Comparison of ENCODE assay signal across 2 cellular contexts in genomic region chr19:10923503-10924076, GRCh38.
TF ChIP-seq lines count a peak whose summit lies in the region.

No MANE protein-coding gene starts in this region.

TF ChIP-seq in HEK293, 187 proteins besides CTCF, POLR2A, EP300 and RAD21:
- TF ChIP-seq REST (tag by site-specific recombination; IDR thresholded peaks at IDR 0.05) (0 out of 2 replicates have a peak, but pooled peaks have one; percentile 33), KLF8 (tag by site-specific recombination; IDR thresholded peaks at IDR 0.05) (no peak)

TF ChIP-seq in K562, 482 proteins besides CTCF, POLR2A, EP300 and RAD21:
- TF ChIP-seq MYBL2 (IDR thresholded peaks at IDR 0.05; ENCODE audit: low read depth) (no peak), MYBL2 (CRISPR knock-in tag; IDR thresholded peaks at IDR 0.05; ENCODE audit: borderline replicate concordance) (no peak), ZNF740 (CRISPR knock-in tag; IDR thresholded peaks at IDR 0.05) (0 out of 2 replicates have a peak, but pooled peaks have one; percentile 24), ZNF740 (tag; IDR thresholded peaks at IDR 0.05) (no peak), RBFOX2 (IDR thresholded peaks at IDR 0.05; ENCODE audit: low read depth, low read length) (peak; percentile 69), DDX20 (tag; IDR thresholded peaks at IDR 0.05; ENCODE audit: low read depth) (no peak), TFAM (CRISPR knock-in tag; conservative IDR thresholded peaks at IDR 0.05) (no peak), ZNF57 (CRISPR knock-in tag; IDR thresholded peaks at IDR 0.05) (no peak), MNT (conservative IDR thresholded peaks at IDR 0.05) (no peak), HMG20A (CRISPR knock-in tag; conservative IDR thresholded peaks at IDR 0.05) (no peak), HIVEP1 (CRISPR knock-in tag; IDR thresholded peaks at IDR 0.05) (no peak), RBM22 (IDR thresholded peaks at IDR 0.05; ENCODE audit: low read depth, low read length, poor library complexity, severe bottlenecking) (peak; percentile 87), BRF2 (IDR thresholded peaks at IDR 0.05; ENCODE audit: borderline replicate concordance, insufficient read depth, insufficient read length) (no peak), HMGN3 (IDR thresholded peaks at IDR 0.05; ENCODE audit: borderline replicate concordance, extremely low read depth, insufficient read length, low read depth, low read length) (peak; percentile 9), SIX5 (IDR thresholded peaks at IDR 0.05; ENCODE audit: borderline replicate concordance in 1 of 2, insufficient read depth in 1 of 2, low read depth in 1 of 2, low read length in 2 of 2) (no peak), PML (IDR thresholded peaks at IDR 0.05; ENCODE audit: low read length) (no peak), ZKSCAN8 (CRISPR knock-in tag; IDR thresholded peaks at IDR 0.05) (no peak), POLR2G (IDR thresholded peaks at IDR 0.05; ENCODE audit: low read depth, low read length) (peak; percentile 76), TSC22D4 (tag; IDR thresholded peaks at IDR 0.05) (no peak), ZNF507 (tag; conservative IDR thresholded peaks at IDR 0.05) (no peak), KLF6 (CRISPR knock-in tag; IDR thresholded peaks at IDR 0.05; ENCODE audit: borderline replicate concordance) (no peak), ATF4 (CRISPR knock-in tag; IDR thresholded peaks at IDR 0.05) (no peak), TAF7 (tag; IDR thresholded peaks at IDR 0.05) (no peak), PRDM10 (IDR thresholded peaks at IDR 0.05; ENCODE audit: partially characterized antibody) (no peak), FOSL1 (tag; conservative IDR thresholded peaks at IDR 0.05) (no peak), ZNF316 (IDR thresholded peaks at IDR 0.05) (no peak), MYNN (IDR thresholded peaks at IDR 0.05) (0 out of 2 replicates have a peak, but pooled peaks have one; percentile 27), MYNN (CRISPR knock-in tag; IDR thresholded peaks at IDR 0.05) (no peak), NEUROD1 (IDR thresholded peaks at IDR 0.05; ENCODE audit: borderline replicate concordance, low read depth, low read length, partially characterized antibody) (no peak)
- TF ChIP-seq, protein P1, sequence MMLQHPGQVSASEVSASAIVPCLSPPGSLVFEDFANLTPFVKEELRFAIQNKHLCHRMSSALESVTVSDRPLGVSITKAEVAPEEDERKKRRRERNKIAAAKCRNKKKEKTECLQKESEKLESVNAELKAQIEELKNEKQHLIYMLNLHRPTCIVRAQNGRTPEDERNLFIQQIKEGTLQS (IDR thresholded peaks at IDR 0.05) = no peak
- TF ChIP-seq, protein P1 (CRISPR knock-in tag; conservative IDR thresholded peaks at IDR 0.05) = no peak
- TF ChIP-seq, protein P2, sequence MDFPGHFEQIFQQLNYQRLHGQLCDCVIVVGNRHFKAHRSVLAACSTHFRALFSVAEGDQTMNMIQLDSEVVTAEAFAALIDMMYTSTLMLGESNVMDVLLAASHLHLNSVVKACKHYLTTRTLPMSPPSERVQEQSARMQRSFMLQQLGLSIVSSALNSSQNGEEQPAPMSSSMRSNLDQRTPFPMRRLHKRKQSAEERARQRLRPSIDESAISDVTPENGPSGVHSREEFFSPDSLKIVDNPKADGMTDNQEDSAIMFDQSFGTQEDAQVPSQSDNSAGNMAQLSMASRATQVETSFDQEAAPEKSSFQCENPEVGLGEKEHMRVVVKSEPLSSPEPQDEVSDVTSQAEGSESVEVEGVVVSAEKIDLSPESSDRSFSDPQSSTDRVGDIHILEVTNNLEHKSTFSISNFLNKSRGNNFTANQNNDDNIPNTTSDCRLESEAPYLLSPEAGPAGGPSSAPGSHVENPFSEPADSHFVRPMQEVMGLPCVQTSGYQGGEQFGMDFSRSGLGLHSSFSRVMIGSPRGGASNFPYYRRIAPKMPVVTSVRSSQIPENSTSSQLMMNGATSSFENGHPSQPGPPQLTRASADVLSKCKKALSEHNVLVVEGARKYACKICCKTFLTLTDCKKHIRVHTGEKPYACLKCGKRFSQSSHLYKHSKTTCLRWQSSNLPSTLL (IDR thresholded peaks at IDR 0.05) = no peak
- TF ChIP-seq, protein P3, sequence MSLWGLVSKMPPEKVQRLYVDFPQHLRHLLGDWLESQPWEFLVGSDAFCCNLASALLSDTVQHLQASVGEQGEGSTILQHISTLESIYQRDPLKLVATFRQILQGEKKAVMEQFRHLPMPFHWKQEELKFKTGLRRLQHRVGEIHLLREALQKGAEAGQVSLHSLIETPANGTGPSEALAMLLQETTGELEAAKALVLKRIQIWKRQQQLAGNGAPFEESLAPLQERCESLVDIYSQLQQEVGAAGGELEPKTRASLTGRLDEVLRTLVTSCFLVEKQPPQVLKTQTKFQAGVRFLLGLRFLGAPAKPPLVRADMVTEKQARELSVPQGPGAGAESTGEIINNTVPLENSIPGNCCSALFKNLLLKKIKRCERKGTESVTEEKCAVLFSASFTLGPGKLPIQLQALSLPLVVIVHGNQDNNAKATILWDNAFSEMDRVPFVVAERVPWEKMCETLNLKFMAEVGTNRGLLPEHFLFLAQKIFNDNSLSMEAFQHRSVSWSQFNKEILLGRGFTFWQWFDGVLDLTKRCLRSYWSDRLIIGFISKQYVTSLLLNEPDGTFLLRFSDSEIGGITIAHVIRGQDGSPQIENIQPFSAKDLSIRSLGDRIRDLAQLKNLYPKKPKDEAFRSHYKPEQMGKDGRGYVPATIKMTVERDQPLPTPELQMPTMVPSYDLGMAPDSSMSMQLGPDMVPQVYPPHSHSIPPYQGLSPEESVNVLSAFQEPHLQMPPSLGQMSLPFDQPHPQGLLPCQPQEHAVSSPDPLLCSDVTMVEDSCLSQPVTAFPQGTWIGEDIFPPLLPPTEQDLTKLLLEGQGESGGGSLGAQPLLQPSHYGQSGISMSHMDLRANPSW (CRISPR knock-in tag; IDR thresholded peaks at IDR 0.05) = no peak
